1 cellular context compared by ENCODE assay signal in the genomic region with DNA sequence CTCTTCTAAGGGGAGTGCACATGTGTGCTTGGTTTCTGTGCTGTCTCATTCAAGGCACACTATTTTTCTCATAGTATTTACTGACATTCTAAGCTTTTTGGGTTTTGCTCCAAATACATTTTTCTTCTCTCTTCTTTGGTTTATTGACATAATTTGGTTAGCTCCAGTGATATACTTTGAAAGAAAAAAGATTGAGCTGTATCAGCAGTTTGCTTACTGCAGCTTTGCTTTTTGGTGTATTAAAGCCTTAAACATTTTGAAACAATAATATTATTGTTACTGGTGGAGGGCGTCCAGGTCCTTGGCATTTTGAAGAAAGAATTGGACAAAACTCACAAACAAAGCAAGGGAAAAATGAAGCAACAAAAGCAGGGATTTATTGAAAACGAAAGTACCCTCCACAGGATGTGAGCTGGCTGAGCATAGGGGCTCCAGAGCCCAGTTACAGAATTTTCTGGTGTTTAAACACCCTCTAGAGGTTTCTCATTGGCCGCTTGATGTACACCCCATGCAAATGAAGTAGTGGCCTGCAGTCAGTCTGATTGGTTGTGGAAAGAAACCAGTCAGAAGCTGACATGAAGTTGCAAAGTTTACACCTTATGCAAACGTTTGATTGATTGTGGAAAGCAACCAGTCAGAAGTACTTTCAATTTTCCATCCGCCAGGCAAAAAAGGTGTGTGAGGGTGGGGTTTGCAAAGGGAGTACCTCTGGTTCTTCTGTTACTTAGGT.
TF ChIP-seq lines count a peak whose summit lies in the region.

No MANE protein-coding gene starts in this region.

TF ChIP-seq in K562, 482 proteins besides CTCF, POLR2A, EP300 and RAD21 (continued from another document and continues in another):
- TF ChIP-seq HES1 (IDR thresholded peaks at IDR 0.05; ENCODE audit: low read depth): no peak
- TF ChIP-seq ZNF668 (CRISPR knock-in tag; IDR thresholded peaks at IDR 0.05): no peak
- peak; percentile 78 for TF ChIP-seq ZNF316 (IDR thresholded peaks at IDR 0.05)
- TF ChIP-seq EHMT2 (IDR thresholded peaks at IDR 0.05): no peak
- no peak for TF ChIP-seq EP400 (IDR thresholded peaks at IDR 0.05)
- no peak for TF ChIP-seq CEBPB (tag; IDR thresholded peaks at IDR 0.05)
- TF ChIP-seq MAFF (IDR thresholded peaks at IDR 0.05; ENCODE audit: low read length): peak; percentile 39; the same call in 1 of the 2 replicates
- no peak for TF ChIP-seq ZFP91 (CRISPR knock-in tag; IDR thresholded peaks at IDR 0.05)
- no peak for TF ChIP-seq CLOCK (CRISPR knock-in tag; IDR thresholded peaks at IDR 0.05; ENCODE audit: borderline replicate concordance)
- TF ChIP-seq ZNF174 (CRISPR knock-in tag; IDR thresholded peaks at IDR 0.05): no peak
- peak; percentile 95 for TF ChIP-seq PKNOX1 (IDR thresholded peaks at IDR 0.05)
- TF ChIP-seq, protein P1, sequence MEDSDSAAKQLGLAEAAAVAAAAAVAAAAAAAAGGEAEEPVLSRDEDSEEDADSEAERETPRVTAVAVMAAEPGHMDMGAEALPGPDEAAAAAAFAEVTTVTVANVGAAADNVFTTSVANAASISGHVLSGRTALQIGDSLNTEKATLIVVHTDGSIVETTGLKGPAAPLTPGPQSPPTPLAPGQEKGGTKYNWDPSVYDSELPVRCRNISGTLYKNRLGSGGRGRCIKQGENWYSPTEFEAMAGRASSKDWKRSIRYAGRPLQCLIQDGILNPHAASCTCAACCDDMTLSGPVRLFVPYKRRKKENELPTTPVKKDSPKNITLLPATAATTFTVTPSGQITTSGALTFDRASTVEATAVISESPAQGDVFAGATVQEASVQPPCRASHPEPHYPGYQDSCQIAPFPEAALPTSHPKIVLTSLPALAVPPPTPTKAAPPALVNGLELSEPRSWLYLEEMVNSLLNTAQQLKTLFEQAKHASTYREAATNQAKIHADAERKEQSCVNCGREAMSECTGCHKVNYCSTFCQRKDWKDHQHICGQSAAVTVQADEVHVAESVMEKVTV (CRISPR knock-in tag; IDR thresholded peaks at IDR 0.05): no peak
- peak; percentile 56 for TF ChIP-seq MEIS2 (IDR thresholded peaks at IDR 0.05; ENCODE audit: partially characterized antibody)
- no peak for TF ChIP-seq ZBTB49 (CRISPR knock-in tag; IDR thresholded peaks at IDR 0.05; ENCODE audit: borderline replicate concordance)
- no peak for TF ChIP-seq BRD4 (IDR thresholded peaks at IDR 0.05)
- TF ChIP-seq ZNF639 (CRISPR knock-in tag; conservative IDR thresholded peaks at IDR 0.05 in 1 of 2, IDR thresholded peaks at IDR 0.05 in 1 of 2): no peak
- no peak for TF ChIP-seq BRF1 (IDR thresholded peaks at IDR 0.05; ENCODE audit: borderline replicate concordance, extremely low read depth, insufficient read length)
- TF ChIP-seq RREB1 (CRISPR knock-in tag; IDR thresholded peaks at IDR 0.05): no peak
- no peak for TF ChIP-seq GTF2B (IDR thresholded peaks at IDR 0.05; ENCODE audit: extremely low read depth, insufficient read length)
- no peak for TF ChIP-seq FOXJ2 (tag; IDR thresholded peaks at IDR 0.05)
- no peak for TF ChIP-seq CBX8 (IDR thresholded peaks at IDR 0.05; ENCODE audit: borderline replicate concordance, extremely low read depth, low read depth, low read length, poor library complexity, severe bottlenecking)
- TF ChIP-seq ZNF609 (CRISPR knock-in tag; IDR thresholded peaks at IDR 0.05; ENCODE audit: borderline replicate concordance): no peak
- no peak for TF ChIP-seq SP1 (CRISPR knock-in tag; IDR thresholded peaks at IDR 0.05)
- no peak for TF ChIP-seq TAF1 (IDR thresholded peaks at IDR 0.05; ENCODE audit: control insufficient read depth, extremely low read depth, insufficient read depth, low read length, severe bottlenecking)
- TF ChIP-seq NCOA4 (IDR thresholded peaks at IDR 0.05; ENCODE audit: partially characterized antibody): no peak
- no peak for TF ChIP-seq ZNF232 (CRISPR knock-in tag; IDR thresholded peaks at IDR 0.05)
